7 cellular contexts compared by ENCODE assay signal in the genomic region with DNA sequence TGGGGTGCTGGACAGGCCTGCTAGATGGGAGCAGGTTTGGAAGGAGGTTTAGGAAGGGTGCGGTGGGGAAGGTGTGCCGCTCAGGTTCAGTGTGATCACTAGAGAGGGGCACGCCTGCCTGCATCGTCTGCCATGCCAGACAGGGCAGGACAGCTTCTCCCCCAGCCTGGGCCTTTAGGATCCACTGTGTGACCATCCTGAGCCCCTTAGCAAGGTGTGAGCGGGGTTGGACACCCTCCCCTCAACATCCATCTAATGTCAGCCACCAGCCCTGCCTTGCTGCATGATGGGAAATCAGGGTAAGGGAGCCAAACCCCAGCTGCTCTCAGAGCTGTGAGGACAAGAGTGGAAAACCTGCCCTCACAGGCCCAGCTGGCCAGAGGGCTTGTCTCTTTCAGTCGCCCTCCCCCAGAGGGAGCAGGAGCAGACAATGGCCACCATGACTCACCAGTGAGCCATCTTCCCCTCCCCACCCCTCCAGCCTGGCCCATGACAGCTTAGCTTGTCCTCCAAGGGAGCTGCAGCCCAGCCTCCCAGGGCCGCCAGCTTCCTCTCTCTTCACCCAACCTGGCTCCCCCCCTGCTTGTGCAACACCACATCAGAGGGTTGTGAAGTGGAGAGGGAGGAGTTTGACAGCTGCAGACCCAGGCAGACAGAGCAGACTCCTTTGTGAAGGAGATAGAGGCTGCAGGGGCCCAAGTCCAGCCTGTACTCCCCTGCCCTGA. TPM values are rescaled to one million over a fixed set of nuclear protein-coding genes. Genes with fewer than 3 reads are reported as not detected.
DNase-seq lines count a peak whose midpoint lies in the region; ATAC-seq and TF ChIP-seq lines count a peak whose summit lies in the region.

No MANE protein-coding gene starts in this region.

- no peaks in the 10 kb centered on the region for H3K36me3 ChIP-seq in colonic mucosa

- peak overlapping the region; percentile 31 for H3K27ac ChIP-seq in colonic mucosa

- TF ChIP-seq CTCF in colonic mucosa (IDR thresholded peaks at IDR 0.05): no peak

- CTCF ChIA-PET in activated CD4-positive, alpha-beta T cell treated with anti-CD3 and anti-CD28 coated beads, Interleukin-2, amount 10 ng/mL, durations not matched to agents 7 days and 5 days (lab: Charles Lee): interaction anchor here (0.9 to 23.8 kb wide), 7 partner anchors 9 to 51 kb away, joined by 3 to 560 read pairs (median 6); a partner anchor contains a TSS

- H3K4me3 ChIP-seq in colonic mucosa: no peak overlapping the region

- peaks cover 17% of the 10 kb centered on the region for H3K4me1 ChIP-seq in colonic mucosa

- peaks cover 9% of the 10 kb centered on the region for H3K27me3 Mint-ChIP-seq in activated CD4-positive, alpha-beta T cell treated with anti-CD3 and anti-CD28 coated beads, Interleukin-2, amount 10 ng/mL, durations not matched to agents 7 days and 5 days

- H3K27me3 ChIP-seq in colonic mucosa: no peaks in the 10 kb centered on the region

- H3K9me3 Mint-ChIP-seq in activated CD4-positive, alpha-beta T cell treated with anti-CD3 and anti-CD28 coated beads, Interleukin-2, amount 10 ng/mL, durations not matched to agents 7 days and 5 days: no peaks in the 10 kb centered on the region

- peak overlapping the region; percentile 22 to 48 for H3K9ac ChIP-seq in colonic mucosa (ENCODE audit: low read depth in 2 of 2, low read length in 2 of 2)

- peaks cover 6% of the 10 kb centered on the region for H3K36me3 Mint-ChIP-seq in activated CD4-positive, alpha-beta T cell treated with anti-CD3 and anti-CD28 coated beads, Interleukin-2, amount 10 ng/mL, durations not matched to agents 7 days and 5 days (ENCODE audit: low read depth)

- peak; percentile 81 for DNase-seq in GOT3 (lab: John Stamatoyannopoulos, UW)
- peak; percentile 98 for DNase-seq in NCI-H510A (lab: John Stamatoyannopoulos, UW)
- peak; percentile 94 for DNase-seq in activated CD4-positive, alpha-beta T cell treated with anti-CD3 and anti-CD28 coated beads, Interleukin-2, amount 10 ng/mL, durations not matched to agents 7 days and 5 days
- peak; percentile 75 for DNase-seq in colonic mucosa
- peak; percentile 81 to 89 for DNase-seq in left colon
- DNase-seq in stimulated activated CD4-positive, alpha-beta T cell treated with anti-CD3 and anti-CD28 coated beads, Interleukin-1b, Interleukin-23, amount 100 ng/mL, for 48 hours: peak; percentile 86

- peak overlapping the region; percentile 53 for H3K4me3 Mint-ChIP-seq in activated CD4-positive, alpha-beta T cell treated with anti-CD3 and anti-CD28 coated beads, Interleukin-2, amount 10 ng/mL, durations not matched to agents 7 days and 5 days

- POLR2A ChIA-PET in activated CD4-positive, alpha-beta T cell treated with anti-CD3 and anti-CD28 coated beads, Interleukin-2, amount 10 ng/mL, durations not matched to agents 7 days and 5 days (lab: Charles Lee): interaction anchor here (0.7 kb wide), 1 partner anchor 29 kb away, joined by 3 read pairs; no protein-coding TSS in a partner anchor

- intact Hi-C loops in colonic mucosa (cut with DNase I): no loop called here
- intact Hi-C loops in left colon (cut with DNase I, micrococcal nuclease): no loop called here

- peak overlapping the region; percentile 92 for H3K27ac Mint-ChIP-seq in activated CD4-positive, alpha-beta T cell treated with anti-CD3 and anti-CD28 coated beads, Interleukin-2, amount 10 ng/mL, durations not matched to agents 7 days and 5 days

- H3K9me3 ChIP-seq in colonic mucosa: no peaks in the 10 kb centered on the region

- ATAC-seq in left colon (peak; percentile 74), HG03520 (IDR thresholded peaks at IDR 0.05; ENCODE audit: unreplicated experiment) (no peak)

- peaks cover 86% of the 10 kb centered on the region for H3K4me1 Mint-ChIP-seq in activated CD4-positive, alpha-beta T cell treated with anti-CD3 and anti-CD28 coated beads, Interleukin-2, amount 10 ng/mL, durations not matched to agents 7 days and 5 days

RNA-seq across cellular contexts. Expression of a gene that starts 37.0 kb away (rescaled TPM):
- total RNA-seq in activated CD4-positive, alpha-beta T cell treated with anti-CD3 and anti-CD28 coated beads, Interleukin-2, amount 10 ng/mL, durations not matched to agents 7 days and 5 days: 10 to 100 TPM; 12.1 to 12.7 TPM
- total RNA-seq in colonic mucosa (10 to 100 TPM; 21.2 to 27.2 TPM), left colon (10 to 100 TPM; 27.7 to 29.2 TPM)

RNA-seq across cellular contexts. Expression of a gene that starts 56.8 kb away (rescaled TPM):
- under 1 TPM; 0.52 to 0.64 TPM for total RNA-seq in activated CD4-positive, alpha-beta T cell treated with anti-CD3 and anti-CD28 coated beads, Interleukin-2, amount 10 ng/mL, durations not matched to agents 7 days and 5 days
- total RNA-seq in colonic mucosa: under 1 TPM; 0.25 to 0.88 TPM
- total RNA-seq in left colon: 1 to 10 TPM in 1 of 2 donors, under 1 TPM in 1; 0.27 to 1.2 TPM
